Comparison of ENCODE assay signal across 8 cellular contexts in the genomic region with DNA sequence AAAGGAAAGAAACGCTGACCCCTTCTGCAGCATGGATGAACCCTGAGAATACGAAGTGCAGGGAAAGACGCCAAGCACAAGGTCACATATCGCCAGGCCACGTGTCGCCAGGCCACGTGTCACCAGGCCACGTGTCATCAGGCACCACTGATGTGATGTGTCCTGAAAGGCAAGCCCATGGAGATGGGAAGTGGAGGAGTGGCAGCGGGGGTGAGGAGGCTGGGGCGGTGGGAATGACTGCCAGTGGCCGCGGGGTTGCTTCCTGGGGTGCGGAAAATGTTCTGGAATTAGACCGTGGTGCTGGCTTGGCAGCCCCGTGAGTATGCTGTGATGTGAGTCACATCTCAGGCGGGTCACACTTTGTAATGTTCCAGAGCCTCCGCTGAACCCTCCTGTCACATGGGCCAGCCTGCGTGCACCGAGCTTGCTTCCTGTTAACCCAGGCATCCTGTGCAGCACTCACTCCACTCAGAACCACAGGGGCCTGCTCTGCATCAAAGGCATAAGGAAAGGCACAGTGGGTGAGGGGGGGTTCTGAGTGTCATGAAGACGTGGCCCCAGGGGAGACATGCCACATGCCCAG. TPM values are rescaled to one million over a fixed set of nuclear protein-coding genes. Genes with fewer than 3 reads are reported as not detected.
A peak's percentile ranks its signal among the peaks of the same experiment; 100 is the strongest.
DNase-seq lines count a peak whose midpoint lies in the region; ATAC-seq and TF ChIP-seq lines count a peak whose summit lies in the region.

No MANE protein-coding gene starts in this region.

- in situ Hi-C loops in GM23248 (cut with MboI) = no loop called here
- in situ Hi-C loops in gastrocnemius medialis (cut with MboI; ENCODE audit: low sequenced_read_pairs in 4 of 4) = no loop called here
- in situ Hi-C loops in KBM-7 (cut with MboI; ENCODE audit: low pct_unique_long_range_greater_than_20kb, low sequenced_read_pairs) = no loop called here

- TF ChIP-seq POLR2A in gastrocnemius medialis (IDR thresholded peaks at IDR 0.05) = no peak

- no peaks in the 10 kb centered on the region for H3K27me3 Mint-ChIP-seq in progenitor cell of endocrine pancreas

- no peaks in the 10 kb centered on the region for H3K9me2 ChIP-seq in GM23248 (ENCODE audit: insufficient read depth)

- no peak overlapping the region for H3K4me3 Mint-ChIP-seq in progenitor cell of endocrine pancreas (ENCODE audit: low read depth)

- DNase-seq in GM23248 (peak; percentile 24), fibroblast of pulmonary artery (ENCODE audit: low read depth) (peak; percentile 11), gastrocnemius medialis (peak; percentile 64 to 82), A172 (ENCODE audit: low spot score) (no peak), KBM-7 (no peak), progenitor cell of endocrine pancreas (ENCODE audit: low spot score, unreplicated experiment) (no peak)
- peak; percentile 45 for DNase-seq in activated T-cell treated with anti-CD3 and anti-CD28 coated beads, Interleukin-2, amount 50 U/mL, for 1 hour
- no peak for DNase-seq in activated CD4-positive, CD25-positive, alpha-beta regulatory T cell (lab: John Stamatoyannopoulos, UW)

- peak; percentile 77 to 92 for ATAC-seq in gastrocnemius medialis

- no peak overlapping the region for H2AFZ ChIP-seq in GM23248

- WGBS in GM23248 (ENCODE audit: low coverage in 1 of 2, low lambda C conversion rate in 2 of 2, missing lambda C conversion rate in 2 of 2), 2 experiments = 86 to 92% methylated on average over 16 to 20 of the region's 20 CpGs

- peaks cover 11% of the 10 kb centered on the region for H3K79me2 ChIP-seq in GM23248 (ENCODE audit: insufficient read depth)

- no peak overlapping the region for H3K27ac Mint-ChIP-seq in progenitor cell of endocrine pancreas

- no peaks in the 10 kb centered on the region for H3K4me1 ChIP-seq in GM23248 (ENCODE audit: insufficient read depth)
- H3K4me1 ChIP-seq in gastrocnemius medialis = peaks cover 21 to 23% of the 10 kb centered on the region in 2 donors

- no peaks in the 10 kb centered on the region for H3K4me1 Mint-ChIP-seq in progenitor cell of endocrine pancreas (ENCODE audit: low read depth)

- H3K4me2 ChIP-seq in GM23248 (ENCODE audit: unreplicated experiment) = no peak overlapping the region

- peaks cover 7% of the 10 kb centered on the region for H3K9me3 Mint-ChIP-seq in progenitor cell of endocrine pancreas (ENCODE audit: low read depth)

- H4K20me1 ChIP-seq in GM23248 (ENCODE audit: insufficient read depth) = no peaks in the 10 kb centered on the region

- H3K36me3 Mint-ChIP-seq in progenitor cell of endocrine pancreas (ENCODE audit: insufficient read depth) = peaks cover 45% of the 10 kb centered on the region

- H3F3A ChIP-seq in GM23248 (ENCODE audit: insufficient read depth) = no peaks in the 10 kb centered on the region

- no peak overlapping the region for H3K27ac ChIP-seq in GM23248
- H3K27ac ChIP-seq in gastrocnemius medialis = peak overlapping the region; percentile 43 to 85 (median 61)

- H3K36me3 ChIP-seq in GM23248 (ENCODE audit: low read depth) = no peaks in the 10 kb centered on the region
- peaks cover 0 to 16% of the 10 kb centered on the region in 2 donors for H3K36me3 ChIP-seq in gastrocnemius medialis

- no peak overlapping the region for H3K9ac ChIP-seq in GM23248

- H3K9me3 ChIP-seq in GM23248 (ENCODE audit: low read depth) = no peaks in the 10 kb centered on the region
- no peaks in the 10 kb centered on the region for H3K9me3 ChIP-seq in gastrocnemius medialis

- no peak overlapping the region for H3K4me3 ChIP-seq in GM23248
- H3K4me3 ChIP-seq in fibroblast of pulmonary artery (replicated peaks; ENCODE audit: low read depth, low read length) = no peak overlapping the region
- H3K4me3 ChIP-seq in gastrocnemius medialis = no peak overlapping the region

- H3K27me3 ChIP-seq in GM23248 (replicated peaks; ENCODE audit: insufficient read depth) = no peaks in the 10 kb centered on the region
- no peaks in the 10 kb centered on the region for H3K27me3 ChIP-seq in gastrocnemius medialis

- no peak for TF ChIP-seq CTCF in fibroblast of pulmonary artery (IDR thresholded peaks at IDR 0.05; ENCODE audit: low read length, missing control alignments)
- no peak for TF ChIP-seq CTCF in gastrocnemius medialis (IDR thresholded peaks at IDR 0.05 in 4 of 5, conservative IDR thresholded peaks at IDR 0.05 in 1 of 5)
- TF ChIP-seq CTCF in progenitor cell of endocrine pancreas (IDR thresholded peaks at IDR 0.05; ENCODE audit: unreplicated experiment) = no peak

- intact Hi-C loops in gastrocnemius medialis (cut with DNase I; ENCODE audit: low total_unique reads) = loop anchor here (5.0 kb wide), 1 partner anchor 35 kb away; no protein-coding TSS in a partner anchor

RNA-seq across cellular contexts. Expression of a gene that starts 39.0 kb away (rescaled TPM):
- total RNA-seq in GM23248 (2014; rRNA removed; shearing (Covaris generic)) = 67.0 and 85.5 TPM in 2 replicates
- 33.1 and 33.5 TPM in 2 replicates for polyA plus RNA-seq in GM23248 (2016; fragmentation: Nextera tagmentation; extraction: Ambion mirVana)
- total RNA-seq in gastrocnemius medialis = 100 to 1,000 TPM in 2 of 4 donors, 10 to 100 TPM in 2; 43.3 to 121 (median 107) TPM
- 22.8 and 26.2 TPM in 2 replicates for total RNA-seq in A172 (2014; rRNA removed; shearing (Covaris generic))
- total RNA-seq in progenitor cell of endocrine pancreas = 31.0 and 31.6 TPM in 2 replicates

RNA-seq across cellular contexts. Expression of a gene that starts 51.9 kb away (rescaled TPM):
- total RNA-seq in GM23248 (2014; rRNA removed; shearing (Covaris generic)) = 6.8 and 17.8 TPM in 2 replicates
- polyA plus RNA-seq in GM23248 (2016; fragmentation: Nextera tagmentation; extraction: Ambion mirVana) = 27.0 and 28.7 TPM in 2 replicates
- 10 to 100 TPM in 1 of 4 donors, 1 to 10 TPM in 2, under 1 TPM in 1; 0.94 to 13.4 (median 6.9) TPM for total RNA-seq in gastrocnemius medialis
- total RNA-seq in A172 (2014; rRNA removed; shearing (Covaris generic)) = 5.8 and 14.2 TPM in 2 replicates
- total RNA-seq in progenitor cell of endocrine pancreas = 7.0 and 8.0 TPM in 2 replicates

Comparison
In these comparisons a context has a peak if more than half of its experiments do, and no peak if none do; other contexts are left out.
1. DNase-seq: peak in GM23248 (single experiment), activated T-cell treated with anti-CD3 and anti-CD28 coated beads, Interleukin-2, amount 50 U/mL, for 1 hour (single experiment), fibroblast of pulmonary artery (single experiment) and gastrocnemius medialis (2 of 2); none in A172 (single experiment), KBM-7 (single experiment), progenitor cell of endocrine pancreas (single experiment) and activated CD4-positive, CD25-positive, alpha-beta regulatory T cell (0 of 4).